In genomic region chr9:124449381-124450151, GRCh38 we compare ENCODE assay signal across 14 cellular contexts. TPM values are rescaled to one million over a fixed set of nuclear protein-coding genes. Genes with fewer than 3 reads are reported as not detected.
DNase-seq lines count a peak whose midpoint lies in the region; ATAC-seq and TF ChIP-seq lines count a peak whose summit lies in the region.
"Had no signal": no experiment of that assay in that cellular context is flagged by ENCODE, and none has a peak within 500 bp of the region (broad histone marks: within the 10 kb centered on the region; RNA-seq: fewer than 3 reads in every experiment).

No MANE protein-coding gene starts in this region.

- peaks cover 38% of the 10 kb centered on the region for H3K27me3 Mint-ChIP-seq in WTC11 (ENCODE audit: low read depth)
- H3K27me3 Mint-ChIP-seq in immature natural killer cell (ENCODE audit: low read depth in 3 of 3) = peaks cover 2 to 12% (median 3%) of the 10 kb centered on the region in 3 donors

- ATAC-seq in SK-N-SH treated with all-trans-retinoic acid at 6 μM for 48 hours (no peak), WTC11 (peak; percentile 8), HG02798 (IDR thresholded peaks at IDR 0.05; ENCODE audit: poor library complexity, unreplicated experiment) (no peak), HG02678 (IDR thresholded peaks at IDR 0.05; ENCODE audit: unreplicated experiment) (no peak)

- H3K9ac ChIP-seq in SK-N-SH = no peak overlapping the region
- H3K9ac ChIP-seq: BLaER1 had no signal

- peaks cover 0 to 12% of the 10 kb centered on the region in 2 experiments; a peak in 1 of 4 replicates for H3K4me1 ChIP-seq in SK-N-SH (ENCODE audit: control insufficient read depth in 1 of 2, insufficient read depth in 2 of 2, low read depth in 1 of 2, low read length in 1 of 2)
- H3K4me1 ChIP-seq: BLaER1 had no signal

- H3K27ac Mint-ChIP-seq in WTC11 (no peak overlapping the region), immature natural killer cell (no peak overlapping the region)

- H3K36me3 ChIP-seq in SK-N-SH (replicated peaks in 1 of 2; ENCODE audit: control insufficient read depth in 1 of 2, insufficient read depth in 2 of 2, low read length in 1 of 2) = no peaks in the 10 kb centered on the region
- H3K36me3 ChIP-seq: BLaER1, MG63 had no signal

- no peak for TF ChIP-seq EP300 in SK-N-SH (IDR thresholded peaks at IDR 0.05; ENCODE audit: borderline replicate concordance in 1 of 2, low read depth in 1 of 2, low read length in 1 of 2)

- no peak for TF ChIP-seq RAD21 in SK-N-SH (IDR thresholded peaks at IDR 0.05; ENCODE audit: low read length)

- POLR2A ChIA-PET in SK-N-SH (lab: Yijun Ruan, JAX) (no interaction called here), WTC11 (lab: Charles Lee) (no interaction called here)

- H3K4me3 Mint-ChIP-seq in WTC11 (peak overlapping the region; percentile 46), immature natural killer cell (no peak overlapping the region)

- H3K9me3 Mint-ChIP-seq in WTC11 (no peaks in the 10 kb centered on the region), immature natural killer cell (no peaks in the 10 kb centered on the region)

- no peaks in the 10 kb centered on the region for H3F3A ChIP-seq in SK-N-SH (replicated peaks; ENCODE audit: insufficient read depth)

- H3K4me2 ChIP-seq in SK-N-SH = no peak overlapping the region
- H3K4me2 ChIP-seq: BLaER1, PC-9 had no signal

- H3K4me3 ChIP-seq in SK-N-SH (ENCODE audit: low read depth in 2 of 2, low read length in 1 of 2) = no peak overlapping the region
- H3K4me3 ChIP-seq: BLaER1, MG63, PC-9 had no signal

- H3K36me3 Mint-ChIP-seq in WTC11 = no peaks in the 10 kb centered on the region
- no peaks in the 10 kb centered on the region for H3K36me3 Mint-ChIP-seq in immature natural killer cell

- H3K9me2 ChIP-seq in SK-N-SH = no peaks in the 10 kb centered on the region

- intact Hi-C loops in posterior vena cava (cut with DNase I) = no loop called here

- CTCF ChIA-PET in SK-N-SH (lab: Yijun Ruan, JAX) (interaction anchor here (0.6 to 2.4 kb wide), 3 partner anchors 12 to 31 kb away, joined by 3 to 8 read pairs (median 4); no protein-coding TSS in a partner anchor), WTC11 (lab: Charles Lee) (interaction anchor here (0.7 to 1.8 kb wide), 5 partner anchors 30 to 316 kb away, joined by 3 to 10 read pairs (median 4); no protein-coding TSS in a partner anchor)

- WGBS in SK-N-SH (ENCODE audit: low lambda C conversion rate) = 86% methylated on average over 13 of the region's 13 CpGs

- H3K27ac ChIP-seq in SK-N-SH (ENCODE audit: low read depth in 2 of 2, low read length in 1 of 2) (no peak overlapping the region), epithelial cell of prostate (peak overlapping the region; percentile 61)
- H3K27ac ChIP-seq: 22Rv1, BLaER1, PC-9, SK-N-MC had no signal

- no peaks in the 10 kb centered on the region for H3K9me3 ChIP-seq in SK-N-SH
- H3K9me3 ChIP-seq: BLaER1, MG63 had no signal

- TF ChIP-seq CTCF in SK-N-SH (IDR thresholded peaks at IDR 0.05) (no peak), WTC11 (IDR thresholded peaks at IDR 0.05) (no peak)

- H3K27me3 ChIP-seq in SK-N-SH (ENCODE audit: insufficient read depth) = no peaks in the 10 kb centered on the region
- H3K27me3 ChIP-seq: BLaER1, MG63 had no signal

- peak; percentile 27 for DNase-seq in SK-N-SH
- DNase-seq in WTC11 (ENCODE audit: low spot score) = no peak
- no peak for DNase-seq in epithelial cell of prostate (ENCODE audit: low read depth, low spot score)
- peak; percentile 64 for DNase-seq in posterior vena cava (ENCODE audit: low spot score)
- no peak for DNase-seq in immature natural killer cell
- DNase-seq: MG63, NCI-H1694 treated with DMSO at 0.1 percent for 48 hours, PC-9 had no signal

- no peak overlapping the region for H2AFZ ChIP-seq in SK-N-SH (ENCODE audit: low read depth)
- H2AFZ ChIP-seq: PC-9 had no signal

- no peaks in the 10 kb centered on the region for H3K79me2 ChIP-seq in SK-N-SH (ENCODE audit: insufficient read depth)

- H4K20me1 ChIP-seq in SK-N-SH (ENCODE audit: insufficient read depth) = no peaks in the 10 kb centered on the region
- H4K20me1 ChIP-seq: BLaER1 had no signal

- peaks cover 17% of the 10 kb centered on the region for H3K4me1 Mint-ChIP-seq in WTC11
- no peaks in the 10 kb centered on the region for H3K4me1 Mint-ChIP-seq in immature natural killer cell

TF ChIP-seq in SK-N-SH, 30 proteins besides CTCF, POLR2A, EP300 and RAD21:
- TF ChIP-seq IRF3 (IDR thresholded peaks at IDR 0.05; ENCODE audit: low read depth, low read length) = no peak
- TF ChIP-seq POLR2AphosphoS5 (IDR thresholded peaks at IDR 0.05; ENCODE audit: low read depth, low read length) = no peak
- TF ChIP-seq TCF12 (IDR thresholded peaks at IDR 0.05) = no peak
- no peak for TF ChIP-seq RCOR1 (IDR thresholded peaks at IDR 0.05; ENCODE audit: low read length)

TF ChIP-seq in SK-N-SH treated with all-trans-retinoic acid at 6 μM for 48 hours, 23 proteins besides CTCF, POLR2A, EP300 and RAD21 (continues in another document):
- TF ChIP-seq ZNF565 (CRISPR knock-in tag; conservative IDR thresholded peaks at IDR 0.05; ENCODE audit: low read depth) (no peak), BACH2 (CRISPR knock-in tag; IDR thresholded peaks at IDR 0.05; ENCODE audit: borderline replicate concordance) (no peak), ESRRG (CRISPR knock-in tag; IDR thresholded peaks at IDR 0.05) (no peak), TOX (CRISPR knock-in tag; IDR thresholded peaks at IDR 0.05; ENCODE audit: borderline replicate concordance) (no peak), RARB (CRISPR knock-in tag; IDR thresholded peaks at IDR 0.05) (no peak), ZFP3 (CRISPR knock-in tag; IDR thresholded peaks at IDR 0.05) (no peak), ARNTL (CRISPR knock-in tag; IDR thresholded peaks at IDR 0.05; ENCODE audit: borderline replicate concordance, low read depth) (no peak), TCF4 (CRISPR knock-in tag; IDR thresholded peaks at IDR 0.05; ENCODE audit: borderline replicate concordance) (no peak), SNAI2 (CRISPR knock-in tag; IDR thresholded peaks at IDR 0.05) (no peak)

TF ChIP-seq in WTC11, 78 proteins besides CTCF, POLR2A, EP300 and RAD21 (continues in another document):
- TF ChIP-seq JUN (CRISPR knock-in tag; IDR thresholded peaks at IDR 0.05) (no peak), GTF2I (CRISPR knock-in tag; conservative IDR thresholded peaks at IDR 0.05) (no peak), ATF6 (CRISPR knock-in tag; IDR thresholded peaks at IDR 0.05) (no peak), IRF1 (CRISPR knock-in tag; IDR thresholded peaks at IDR 0.05) (no peak), ZNF423 (CRISPR knock-in tag; IDR thresholded peaks at IDR 0.05) (no peak), ZNF425 (CRISPR knock-in tag; conservative IDR thresholded peaks at IDR 0.05) (no peak), ATF1 (CRISPR knock-in tag; IDR thresholded peaks at IDR 0.05) (no peak)

RNA-seq across cellular contexts. Expression of gene ADGRD2, which starts 0.7 kb away (rescaled TPM):
- polyA plus RNA-seq in SK-N-SH (2012; rRNA removed) (0.05 and 0.10 TPM in 2 replicates), immature natural killer cell (not detected)
- polyA plus RNA-seq in SK-N-SH (2012; cell fraction: cytosol; rRNA removed) = not detected in 2 replicates
- 0.11 and 0.31 TPM in 2 replicates for polyA plus RNA-seq in SK-N-SH (2012; cell fraction: nucleus; rRNA removed)
- total RNA-seq in WTC11 (2021) (0.61 to 1.6 TPM (median 1.3 TPM) in 3 replicates), posterior vena cava (not detected)
- total RNA-seq: PC-9 had no signal

RNA-seq across cellular contexts. Expression of gene PSMB7, which starts 34.3 kb away (rescaled TPM):
- polyA plus RNA-seq in SK-N-SH (2012; rRNA removed) (357 and 484 TPM in 2 replicates), immature natural killer cell (100 to 1,000 TPM; 167 to 256 (median 186) TPM)
- 361 and 420 TPM in 2 replicates for polyA plus RNA-seq in SK-N-SH (2012; cell fraction: cytosol; rRNA removed)
- 150 and 232 TPM in 2 replicates for polyA plus RNA-seq in SK-N-SH (2012; cell fraction: nucleus; rRNA removed)
- total RNA-seq in WTC11 (2021) (160 to 187 TPM (median 164 TPM) in 3 replicates), posterior vena cava (10 to 100 TPM; 79.1 to 89.1 TPM)

RNA-seq across cellular contexts. Expression of gene NR5A1, which starts 57.6 kb away (rescaled TPM):
- polyA plus RNA-seq in SK-N-SH (2012; rRNA removed) = not detected in 2 replicates
- polyA plus RNA-seq in SK-N-SH (2012; cell fraction: cytosol; rRNA removed) = not detected in 2 replicates
- 0.02 and 0.09 TPM in 2 replicates for polyA plus RNA-seq in SK-N-SH (2012; cell fraction: nucleus; rRNA removed)
- total RNA-seq in WTC11 (2021) = 0.39 to 0.77 TPM (median 0.60 TPM) in 3 replicates
- total RNA-seq in posterior vena cava = under 1 TPM in 1 of 2 donors, not detected in 1; 0.14 TPM
- not detected for polyA plus RNA-seq in immature natural killer cell

Comparison
In these comparisons a context has a peak if more than half of its experiments do, and no peak if none do; other contexts are left out.
1. DNase-seq: peak in SK-N-SH (single experiment) and posterior vena cava (single experiment); none in WTC11 (single experiment), epithelial cell of prostate (single experiment) and immature natural killer cell (0 of 3).